ENCODE assay signal across 1 cellular context in genomic region chrX:10166248-10166716, GRCh38.
TF ChIP-seq lines count a peak whose summit lies in the region.

No MANE protein-coding gene starts in this region.

TF ChIP-seq in K562, 482 proteins besides CTCF, POLR2A, EP300 and RAD21 (continued from another document):
- TF ChIP-seq ZBTB9 (CRISPR knock-in tag; IDR thresholded peaks at IDR 0.05) (no peak), ZBTB11 (CRISPR knock-in tag; IDR thresholded peaks at IDR 0.05) (no peak), GABPA (tag; conservative IDR thresholded peaks at IDR 0.05; ENCODE audit: low read depth) (0 out of 2 replicates have a peak, but pooled peaks have one; percentile 31), CXXC5 (CRISPR knock-in tag; IDR thresholded peaks at IDR 0.05) (peak; percentile 68), RBM34 (IDR thresholded peaks at IDR 0.05; ENCODE audit: borderline replicate concordance, insufficient read depth, low read length) (no peak), ARID4B (CRISPR knock-in tag; IDR thresholded peaks at IDR 0.05) (no peak), ZBTB8A (IDR thresholded peaks at IDR 0.05; ENCODE audit: partially characterized antibody) (no peak), XRCC3 (IDR thresholded peaks at IDR 0.05) (no peak), CBFA2T2 (conservative IDR thresholded peaks at IDR 0.05) (peak; percentile 44; the same call in 1 of the 2 replicates), CHD4 (IDR thresholded peaks at IDR 0.05; ENCODE audit: insufficient read depth, insufficient replicate concordance, low read depth, low read length, poor library complexity, severe bottlenecking) (no peak), MAZ (CRISPR knock-in tag; conservative IDR thresholded peaks at IDR 0.05 in 1 of 2, IDR thresholded peaks at IDR 0.05 in 1 of 2) (0 out of 4 replicates have a peak, but pooled peaks of 1 of the 2 experiments have one; percentile 13), MITF (IDR thresholded peaks at IDR 0.05) (peak; percentile 27; the same call in 1 of the 2 replicates), CBFA2T3 (IDR thresholded peaks at IDR 0.05) (peak; percentile 73), TEAD4 (IDR thresholded peaks at IDR 0.05; ENCODE audit: low read length) (peak; percentile 48), TEAD4 (CRISPR knock-in tag; IDR thresholded peaks at IDR 0.05; ENCODE audit: borderline replicate concordance) (no peak), USF1 (CRISPR knock-in tag; IDR thresholded peaks at IDR 0.05) (0 out of 2 replicates have a peak, but pooled peaks have one; percentile 2), SP1 (CRISPR knock-in tag; IDR thresholded peaks at IDR 0.05) (no peak), ETV6 (IDR thresholded peaks at IDR 0.05; ENCODE audit: borderline replicate concordance in 1 of 2, low read depth in 2 of 2, low read length in 1 of 2) (no peak), ETV6 (CRISPR knock-in tag; IDR thresholded peaks at IDR 0.05; ENCODE audit: borderline replicate concordance) (no peak), ZNF175 (CRISPR knock-in tag; IDR thresholded peaks at IDR 0.05; ENCODE audit: low read depth) (peak; percentile 32; the same call in 1 of the 2 replicates)
